In the genomic region with DNA sequence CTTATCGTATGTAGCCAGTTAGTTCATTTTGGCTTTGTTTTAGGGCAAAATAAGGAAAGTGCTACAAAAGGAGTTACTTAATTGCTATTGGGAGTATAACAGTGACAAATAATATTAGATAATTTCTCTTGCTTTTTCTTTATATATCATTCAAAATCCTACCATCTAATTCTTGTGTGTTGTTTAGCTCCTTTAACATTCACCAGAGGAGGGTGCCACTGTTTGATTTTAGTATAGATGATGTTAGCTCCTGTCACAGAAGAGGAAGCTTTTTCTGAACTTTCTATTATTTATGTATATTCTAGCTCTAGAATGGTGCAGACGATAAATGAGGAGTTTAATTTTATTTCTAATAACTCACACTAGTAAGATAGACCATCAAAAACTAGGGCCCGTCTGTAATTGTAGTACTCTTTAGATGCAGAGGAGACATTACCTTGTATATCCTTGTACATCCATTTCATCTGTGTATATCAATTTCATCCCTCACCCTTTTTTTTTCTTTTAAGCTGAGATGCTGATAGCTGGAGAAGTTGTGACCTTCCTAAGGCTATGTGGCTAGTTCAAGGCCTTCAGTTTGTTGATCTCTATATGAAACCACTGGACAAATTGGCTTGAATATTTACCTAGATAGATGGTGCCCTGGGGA, we compare ENCODE assay signal across 1 cellular context.
TF ChIP-seq lines count a peak whose summit lies in the region.

No MANE protein-coding gene starts in this region.

TF ChIP-seq in GM12878, 131 proteins besides CTCF, POLR2A, EP300 and RAD21:
- no peak for TF ChIP-seq MTA3 (IDR thresholded peaks at IDR 0.05; ENCODE audit: borderline replicate concordance, low read length)
- TF ChIP-seq, protein P1, sequence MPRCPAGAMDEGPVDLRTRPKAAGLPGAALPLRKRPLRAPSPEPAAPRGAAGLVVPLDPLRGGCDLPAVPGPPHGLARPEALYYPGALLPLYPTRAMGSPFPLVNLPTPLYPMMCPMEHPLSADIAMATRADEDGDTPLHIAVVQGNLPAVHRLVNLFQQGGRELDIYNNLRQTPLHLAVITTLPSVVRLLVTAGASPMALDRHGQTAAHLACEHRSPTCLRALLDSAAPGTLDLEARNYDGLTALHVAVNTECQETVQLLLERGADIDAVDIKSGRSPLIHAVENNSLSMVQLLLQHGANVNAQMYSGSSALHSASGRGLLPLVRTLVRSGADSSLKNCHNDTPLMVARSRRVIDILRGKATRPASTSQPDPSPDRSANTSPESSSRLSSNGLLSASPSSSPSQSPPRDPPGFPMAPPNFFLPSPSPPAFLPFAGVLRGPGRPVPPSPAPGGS (IDR thresholded peaks at IDR 0.05; ENCODE audit: borderline replicate concordance, insufficient read depth, low read depth, low read length, poor library complexity, severe bottlenecking), result no peak
- no peak for TF ChIP-seq BRCA1 (IDR thresholded peaks at IDR 0.05; ENCODE audit: low read depth, low read length)
- TF ChIP-seq CEBPB (IDR thresholded peaks at IDR 0.05; ENCODE audit: borderline replicate concordance in 1 of 2, low read depth in 2 of 2, low read length in 2 of 2), result no peak
